ENCODE assay signal across 8 cellular contexts in the genomic region with DNA sequence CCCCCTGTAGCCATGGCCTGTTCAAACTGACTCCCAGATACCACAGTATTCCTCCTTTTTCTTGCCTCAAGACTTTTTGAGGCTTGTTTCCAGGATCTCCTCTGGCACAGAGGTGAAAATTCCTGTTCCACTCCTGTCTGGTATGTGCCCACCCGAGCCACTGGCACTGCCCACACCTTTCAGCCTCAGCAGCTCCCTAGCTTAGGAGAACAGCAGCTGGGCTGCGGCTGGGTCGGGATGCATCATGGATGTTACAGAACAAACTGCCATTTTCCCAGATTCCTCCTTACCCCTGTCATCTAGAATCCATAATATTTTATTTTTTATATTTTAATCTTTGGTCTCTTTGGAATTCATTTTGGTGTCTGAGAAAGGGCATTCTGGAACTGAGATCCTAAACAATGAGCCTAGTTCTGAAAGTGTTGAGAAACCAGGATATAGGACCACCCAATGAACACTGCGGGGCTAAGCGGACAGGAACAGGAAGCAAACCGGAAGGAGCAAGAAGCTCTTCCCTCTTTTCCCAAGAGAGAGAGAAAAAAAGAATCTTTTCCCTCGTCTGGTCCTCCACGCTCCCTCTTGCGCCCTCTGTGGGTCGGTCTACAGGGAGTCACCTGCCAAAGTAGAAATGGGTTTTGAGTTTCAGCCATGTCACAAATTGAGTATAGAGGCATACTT. TPM values are rescaled to one million over a fixed set of nuclear protein-coding genes. Genes with fewer than 3 reads are reported as not detected.
A peak's percentile ranks its signal among the peaks of the same experiment; 100 is the strongest.
DNase-seq lines count a peak whose midpoint lies in the region; ATAC-seq, FAIRE-seq and TF ChIP-seq lines count a peak whose summit lies in the region.

No MANE protein-coding gene starts in this region.

- H3K9ac ChIP-seq in H1 (replicated peaks in 1 of 4; ENCODE audit: extremely low read depth in 1 of 4, low read depth in 3 of 4, low read length in 3 of 4): no peak overlapping the region

- H3K9me3 ChIP-seq in BE2C (no peaks in the 10 kb centered on the region), HAP-1 (no peaks in the 10 kb centered on the region), H1 (ENCODE audit: insufficient read depth in 2 of 2, low read depth in 1 of 2, low read length in 1 of 2) (peaks cover 0 to 5% of the 10 kb centered on the region in 2 experiments; a peak in 1 of 4 replicates)

- 0 out of 2 replicates have a peak overlapping the region, but pooled peaks have one; percentile 10 for H2AK5ac ChIP-seq in H1 (ENCODE audit: low read depth, low read length)

- peak overlapping the region; percentile 46 for H3K4me3 ChIP-seq in BE2C (ENCODE audit: low read depth, low read length)
- peak overlapping the region; percentile 20 for H3K4me3 ChIP-seq in HAP-1
- peak overlapping the region in 1 of 4 experiments; percentile 43; a peak in 3 of 8 replicates for H3K4me3 ChIP-seq in H1 (ENCODE audit: extremely low read depth in 1 of 4, insufficient read depth in 2 of 4, low read depth in 3 of 4, low read length in 4 of 4)

- in situ Hi-C loops in HAP-1 (cut with MboI; ENCODE audit: low sequenced_read_pairs): loop anchor here (5.0 kb wide), 1 partner anchor 38 kb away; a partner anchor contains a TSS

- no peak for ATAC-seq in GM18511 (IDR thresholded peaks at IDR 0.05; ENCODE audit: unreplicated experiment)

- H3K27me3 ChIP-seq in BE2C (peaks cover 12% of the 10 kb centered on the region), HAP-1 (ENCODE audit: low read depth) (0 out of 2 replicates have a peak, but pooled peaks cover 2% of the 10 kb centered on the region), H1 (replicated peaks in 1 of 4; ENCODE audit: control insufficient read depth in 3 of 4, extremely low read depth in 1 of 4, insufficient read depth in 3 of 4, low read length in 3 of 4) (peaks cover 7 to 40% (median 28%) of the 10 kb centered on the region in 4 experiments)

- no peaks in the 10 kb centered on the region for H3K79me1 ChIP-seq in H1 (ENCODE audit: low read depth, low read length)

- no peak overlapping the region for H3K56ac ChIP-seq in H1 (replicated peaks; ENCODE audit: insufficient read length, low read depth, low read length)

- no peak overlapping the region for H3K27ac ChIP-seq in H1 (ENCODE audit: low read depth, low read length)

- H3K4me2 ChIP-seq in H1 (ENCODE audit: insufficient read depth in 1 of 2, low read depth in 2 of 2, low read length in 2 of 2): peak overlapping the region in 1 of 2 experiments; percentile 26; a peak in 3 of 4 replicates

- no peak overlapping the region for H3K23ac ChIP-seq in H1 (ENCODE audit: insufficient read length)

- no peak overlapping the region for H2BK120ac ChIP-seq in H1 (replicated peaks; ENCODE audit: low read depth, low read length)

- H2BK20ac ChIP-seq in H1 (ENCODE audit: low read length): no peak overlapping the region

- H2BK15ac ChIP-seq in H1 (ENCODE audit: low read length): peak overlapping the region; percentile 36; the same call in 1 of the 2 replicates

- no peaks in the 10 kb centered on the region for H4K20me1 ChIP-seq in H1 (replicated peaks in 1 of 2; ENCODE audit: control insufficient read depth in 1 of 2, insufficient read depth in 2 of 2, low read length in 2 of 2)

- peak overlapping the region; percentile 99 for H2AFZ ChIP-seq in H1 (ENCODE audit: low read length)

- peak; percentile 85 for FAIRE-seq in H1 (lab: Jason Lieb, UNC)

- CTCF ChIA-PET in H1 (lab: Charles Lee; ENCODE audit: partially characterized antibody): interaction anchor here (0.6 to 3.9 kb wide), 36 partner anchors 10 to 251 kb away, joined by 3 to 29 read pairs (median 4); a partner anchor contains a TSS

- TF ChIP-seq POLR2A in H1 (IDR thresholded peaks at IDR 0.05; ENCODE audit: control extremely low read depth in 1 of 2, low read depth in 2 of 2, low read length in 2 of 2): no peak

- peak overlapping the region; percentile 88; the same call in 1 of the 2 replicates for H4K8ac ChIP-seq in H1 (ENCODE audit: extremely low read depth, insufficient read depth, low read length)

- H3K23me2 ChIP-seq in H1 (ENCODE audit: low read depth, low read length): no peaks in the 10 kb centered on the region

- no peaks in the 10 kb centered on the region for H3K79me2 ChIP-seq in H1 (ENCODE audit: control insufficient read depth in 1 of 2, insufficient read depth in 2 of 2, low read length in 2 of 2)

- no peak overlapping the region for H3K18ac ChIP-seq in H1 (ENCODE audit: extremely low read depth, low read length)

- H4K91ac ChIP-seq in H1 (replicated peaks; ENCODE audit: insufficient read length, low read length): peak overlapping the region; percentile 67

- H3K14ac ChIP-seq in H1 (ENCODE audit: insufficient read length): no peak overlapping the region

- POLR2A ChIA-PET in H1 (lab: Charles Lee; ENCODE audit: partially characterized antibody): interaction anchor here (1.3 to 1.5 kb wide), 2 partner anchors 15 to 40 kb away, joined by 4 to 5 read pairs; a partner anchor contains a TSS

- TF ChIP-seq CTCF in BE2C (IDR thresholded peaks at IDR 0.05; ENCODE audit: low read depth, low read length) (peak; percentile 99), H1 (IDR thresholded peaks at IDR 0.05; ENCODE audit: control extremely low read depth in 1 of 3, insufficient read depth in 1 of 3, low read depth in 1 of 3, low read length in 3 of 3) (peak; percentile 74 to 90 (median 84))

- no peak overlapping the region for H3K4ac ChIP-seq in H1 (replicated peaks; ENCODE audit: insufficient read length, low read depth, low read length)

- H3K36me3 ChIP-seq in BE2C (no peaks in the 10 kb centered on the region), HAP-1 (replicated peaks) (no peaks in the 10 kb centered on the region), H1 (ENCODE audit: control insufficient read depth in 2 of 4, insufficient read depth in 4 of 4, low read length in 3 of 4) (no peaks in the 10 kb centered on the region)

- 29% methylated on average over 10 of the region's 10 CpGs; no CpG with 5 or more reads in 1 of the 2 experiments for WGBS in H1 (ENCODE audit: extremely low coverage in 1 of 2, insufficient coverage in 1 of 2, insufficient read length in 1 of 2, insufficient replicate concordance in 2 of 2, low coverage in 1 of 2, low lambda C conversion rate in 2 of 2, missing lambda C conversion rate in 1 of 2), 2 experiments

- no peak overlapping the region for H2BK12ac ChIP-seq in H1 (ENCODE audit: low read depth, low read length)

- peak overlapping the region; percentile 58 for H4K5ac ChIP-seq in H1 (ENCODE audit: insufficient read length, low read depth, low read length)

- no peak for TF ChIP-seq EP300 in H1 (IDR thresholded peaks at IDR 0.05; ENCODE audit: borderline replicate concordance in 1 of 2, low read depth in 2 of 2, low read length in 2 of 2)

- H3K4me1 ChIP-seq in BE2C (no peaks in the 10 kb centered on the region), HAP-1 (peaks cover 2% of the 10 kb centered on the region; the same call in 1 of the 2 replicates), H1 (replicated peaks in 1 of 4; ENCODE audit: control insufficient read depth in 3 of 4, insufficient read depth in 4 of 4, low read length in 3 of 4) (peaks cover 0 to 5% (median under 1%) of the 10 kb centered on the region in 4 experiments; a peak in 2 of 7 replicates)

- TF ChIP-seq RAD21 in H1 (IDR thresholded peaks at IDR 0.05 in 1 of 2, conservative IDR thresholded peaks at IDR 0.05 in 1 of 2; ENCODE audit: low read depth in 2 of 2, low read length in 2 of 2): peak; percentile 52 to 67

- no peak overlapping the region for H2BK5ac ChIP-seq in H1 (ENCODE audit: low read depth, low read length)

- DNase-seq in BE2C (peak; percentile 93), HAP-1 (ENCODE audit: low spot score in 2 of 2) (peak; percentile 95 to 98), NCI-H748 treated with DMSO at 0.1 percent for 48 hours (lab: John Stamatoyannopoulos, UW) (peak; percentile 56), H1 (ENCODE audit: low read depth in 1 of 2, low spot score in 2 of 2) (peak; percentile 43 to 87), midbrain (lab: John Stamatoyannopoulos, UW) (peak; percentile 67)
- DNase-seq in activated CD8-positive, alpha-beta memory T cell treated with anti-CD3 and anti-CD28 coated beads for 1 hour (ENCODE audit: extremely low read depth in 1 of 2, low read depth in 1 of 2): peak; percentile 12 to 52
- DNase-seq in stimulated activated CD8-positive, alpha-beta memory T cell treated with anti-CD3 and anti-CD28 coated beads, Interleukin-4, amount 100 ng/mL, for 4 hours (ENCODE audit: low read depth in 2 of 2, low spot score in 1 of 2): peak; percentile 4 to 29

RNA-seq across cellular contexts. Expression of a gene that starts 12.5 kb away (rescaled TPM):
- not detected for polyA plus RNA-seq in BE2C (2012; ENCODE audit: insufficient read depth, insufficient read length, low read depth)
- total RNA-seq in H1 (2021; fragmentation: NEBNext Ultra II Directional; extraction: Animal tissue kit (Norgen Biotek cat#: 25700)): not detected in 2 replicates
- not detected in 2 replicates for polyA plus RNA-seq in H1 (2011; rRNA removed)
- not detected for polyA plus RNA-seq in H1 (2011; cell fraction: cytosol; rRNA removed)
- polyA plus RNA-seq in H1 (2011; cell fraction: nucleus; rRNA removed): not detected
- polyA plus RNA-seq in H1 (2012, experiment 1 of 2): not detected in 4 replicates
- polyA plus RNA-seq in H1 (2012, experiment 2 of 2): not detected
- not detected for polyA plus RNA-seq in H1 (2013, experiment 1 of 2)
- polyA plus RNA-seq in H1 (2013, experiment 2 of 2): not detected
- not detected in 2 replicates for polyA minus RNA-seq in H1 (2011; rRNA and poly(A)+ RNA removed)
- not detected for polyA minus RNA-seq in H1 (2011; cell fraction: cytosol; rRNA and poly(A)+ RNA removed)
- polyA minus RNA-seq in H1 (2011; cell fraction: nucleus; rRNA and poly(A)+ RNA removed): not detected

RNA-seq across cellular contexts. Expression of a gene that starts 36.2 kb away (rescaled TPM):
- polyA plus RNA-seq in BE2C (2012; ENCODE audit: insufficient read depth, insufficient read length, low read depth): not detected
- total RNA-seq in H1 (2021; fragmentation: NEBNext Ultra II Directional; extraction: Animal tissue kit (Norgen Biotek cat#: 25700)): not detected in 2 replicates
- polyA plus RNA-seq in H1 (2011; rRNA removed): 0.27 and 0.33 TPM in 2 replicates
- 0.18 TPM for polyA plus RNA-seq in H1 (2011; cell fraction: cytosol; rRNA removed)
- 0.74 TPM for polyA plus RNA-seq in H1 (2011; cell fraction: nucleus; rRNA removed)
- polyA plus RNA-seq in H1 (2012, experiment 1 of 2): 0.15 to 0.34 TPM (median 0.29 TPM) in 3 of 4 replicates, not detected in the other
- polyA plus RNA-seq in H1 (2012, experiment 2 of 2): not detected
- polyA plus RNA-seq in H1 (2013, experiment 1 of 2): 0.30 TPM
- 0.17 TPM for polyA plus RNA-seq in H1 (2013, experiment 2 of 2)
- polyA minus RNA-seq in H1 (2011; rRNA and poly(A)+ RNA removed): 0.34 and 0.66 TPM in 2 replicates
- not detected for polyA minus RNA-seq in H1 (2011; cell fraction: cytosol; rRNA and poly(A)+ RNA removed)
- polyA minus RNA-seq in H1 (2011; cell fraction: nucleus; rRNA and poly(A)+ RNA removed): 0.50 TPM

RNA-seq across cellular contexts. Expression of a gene that starts 39.5 kb away (rescaled TPM):
- polyA plus RNA-seq in BE2C (2012; ENCODE audit: insufficient read depth, insufficient read length, low read depth): not detected
- total RNA-seq in H1 (2021; fragmentation: NEBNext Ultra II Directional; extraction: Animal tissue kit (Norgen Biotek cat#: 25700)): not detected in 2 replicates
- not detected in 2 replicates for polyA plus RNA-seq in H1 (2011; rRNA removed)
- polyA plus RNA-seq in H1 (2011; cell fraction: cytosol; rRNA removed): not detected
- polyA plus RNA-seq in H1 (2011; cell fraction: nucleus; rRNA removed): 0.50 TPM
- polyA plus RNA-seq in H1 (2012, experiment 1 of 2): 0.24 TPM in 1 of 4 replicates, not detected in the others
- not detected for polyA plus RNA-seq in H1 (2012, experiment 2 of 2)
- not detected for polyA plus RNA-seq in H1 (2013, experiment 1 of 2)
- not detected for polyA plus RNA-seq in H1 (2013, experiment 2 of 2)
- not detected in 2 replicates for polyA minus RNA-seq in H1 (2011; rRNA and poly(A)+ RNA removed)
- polyA minus RNA-seq in H1 (2011; cell fraction: cytosol; rRNA and poly(A)+ RNA removed): not detected
- not detected for polyA minus RNA-seq in H1 (2011; cell fraction: nucleus; rRNA and poly(A)+ RNA removed)

Comparison
In these comparisons a context has a peak if more than half of its experiments do, and no peak if none do; other contexts are left out.
1. DNase-seq: peak in every context shown above with its lines; median percentile 96 in HAP-1; 93 in BE2C; 67 in midbrain; 65 in H1; 56 in NCI-H748 treated with DMSO at 0.1 percent for 48 hours; 32 in activated CD8-positive, alpha-beta memory T cell treated with anti-CD3 and anti-CD28 coated beads for 1 hour; 16 in stimulated activated CD8-positive, alpha-beta memory T cell treated with anti-CD3 and anti-CD28 coated beads, Interleukin-4, amount 100 ng/mL, for 4 hours.